In the genomic region with DNA sequence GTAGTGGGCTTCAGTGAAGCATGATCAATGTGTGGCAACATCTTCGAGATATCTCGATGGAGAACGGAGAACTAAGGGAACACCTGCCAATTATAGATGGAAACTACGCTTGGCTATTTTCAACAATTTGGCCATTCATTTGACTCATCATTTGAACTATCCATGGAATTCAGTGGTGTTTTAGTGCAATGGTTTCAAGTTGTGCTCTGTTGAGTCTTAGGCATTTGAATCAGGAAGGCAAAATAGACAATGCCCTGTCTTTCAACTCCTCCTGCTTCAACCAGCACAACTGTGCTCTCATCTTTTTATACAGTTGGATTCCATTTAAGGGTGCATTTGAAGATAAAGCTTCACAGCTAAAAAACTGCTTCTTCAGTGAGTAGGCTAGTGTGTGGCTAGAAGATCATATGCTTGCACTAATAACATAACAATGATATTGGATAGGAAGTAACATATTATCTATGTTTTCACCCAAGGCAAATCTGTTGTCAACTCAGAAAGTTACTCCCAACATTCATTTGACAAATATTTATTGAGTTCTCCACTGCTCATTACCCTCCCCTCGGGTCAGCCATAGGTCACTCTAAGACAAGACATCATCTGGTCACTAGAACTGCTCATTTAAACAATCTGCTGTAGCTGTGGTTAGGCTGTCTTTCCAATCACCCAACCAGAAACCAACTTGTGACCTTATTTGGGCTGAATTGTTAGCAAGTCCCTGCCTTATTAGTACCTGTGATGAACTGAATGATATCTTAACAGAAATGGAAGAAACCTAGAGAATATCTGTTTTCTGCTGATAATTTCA, we compare ENCODE assay signal across 15 cellular contexts.
"Had no signal": no experiment of that assay in that cellular context is flagged by ENCODE, and none has a peak within 500 bp of the region (broad histone marks: within the 10 kb centered on the region; RNA-seq: fewer than 3 reads in every experiment).

No MANE protein-coding gene starts in this region.

- H3K4me3 ChIP-seq: adrenal gland, hepatocyte, upper lobe of right lung had no signal

- H3K79me2 ChIP-seq: hepatocyte had no signal

- H3K9me3 ChIP-seq: adrenal gland, upper lobe of right lung had no signal

- H3K27me3 ChIP-seq: adrenal gland, hepatocyte, upper lobe of right lung had no signal

- H3K27ac Mint-ChIP-seq: activated CD4-positive, alpha-beta memory T cell treated with anti-CD3 and anti-CD28 coated beads, Interleukin-2, amount 10 ng/mL, durations not matched to agents 7 days and 5 days; activated naive CD4-positive, alpha-beta T cell treated with anti-CD3 and anti-CD28 coated beads, Interleukin-2, amount 50 U/mL, for 24 hours; activated T-cell treated with anti-CD3 and anti-CD28 coated beads, Interleukin-2, amount 50 U/mL, for 24 hours; nephron progenitor cell; stimulated activated naive CD8-positive, alpha-beta T cell treated with anti-CD3 and anti-CD28 coated beads, Interleukin-15, Interleukin-2, amounts not matched to agents 100 ng/mL and 50 ng/mL, for 24 hours had no signal

- H3K36me3 ChIP-seq: adrenal gland, upper lobe of right lung had no signal

- H3K4me1 ChIP-seq: adrenal gland, upper lobe of right lung had no signal

- H2AFZ ChIP-seq: hepatocyte had no signal

- H3K4me1 Mint-ChIP-seq: activated CD4-positive, alpha-beta memory T cell treated with anti-CD3 and anti-CD28 coated beads, Interleukin-2, amount 10 ng/mL, durations not matched to agents 7 days and 5 days; activated naive CD4-positive, alpha-beta T cell treated with anti-CD3 and anti-CD28 coated beads, Interleukin-2, amount 50 U/mL, for 24 hours had no signal

- H3K27ac ChIP-seq: adrenal gland, hepatocyte, upper lobe of right lung had no signal

- ATAC-seq: right cardiac atrium, upper lobe of right lung had no signal

- H3K4me3 Mint-ChIP-seq: activated CD4-positive, alpha-beta memory T cell treated with anti-CD3 and anti-CD28 coated beads, Interleukin-2, amount 10 ng/mL, durations not matched to agents 7 days and 5 days; activated naive CD4-positive, alpha-beta T cell treated with anti-CD3 and anti-CD28 coated beads, Interleukin-2, amount 50 U/mL, for 24 hours; activated T-cell treated with anti-CD3 and anti-CD28 coated beads, Interleukin-2, amount 50 U/mL, for 24 hours; nephron progenitor cell; stimulated activated naive CD8-positive, alpha-beta T cell treated with anti-CD3 and anti-CD28 coated beads, Interleukin-15, Interleukin-2, amounts not matched to agents 100 ng/mL and 50 ng/mL, for 24 hours had no signal

- H3K9me3 Mint-ChIP-seq: activated CD4-positive, alpha-beta memory T cell treated with anti-CD3 and anti-CD28 coated beads, Interleukin-2, amount 10 ng/mL, durations not matched to agents 7 days and 5 days; activated naive CD4-positive, alpha-beta T cell treated with anti-CD3 and anti-CD28 coated beads, Interleukin-2, amount 50 U/mL, for 24 hours; activated T-cell treated with anti-CD3 and anti-CD28 coated beads, Interleukin-2, amount 50 U/mL, for 24 hours; stimulated activated naive CD8-positive, alpha-beta T cell treated with anti-CD3 and anti-CD28 coated beads, Interleukin-15, Interleukin-2, amounts not matched to agents 100 ng/mL and 50 ng/mL, for 24 hours had no signal

- DNase-seq: activated CD4-positive, alpha-beta memory T cell treated with anti-CD3 and anti-CD28 coated beads, Interleukin-2, amount 10 ng/mL, durations not matched to agents 7 days and 5 days; activated CD4-positive, alpha-beta T cell treated with anti-CD3 and anti-CD28 coated beads for 4 hours; activated effector memory CD4-positive, alpha-beta T cell treated with anti-CD3 and anti-CD28 coated beads, Interleukin-2, amount 50 U/mL, for 16 hours; activated T-cell treated with anti-CD3 and anti-CD28 coated beads, Interleukin-2, amount 50 U/mL, for 24 hours; adrenal gland; nephron progenitor cell; occipital lobe; right cardiac atrium; small intestine; stimulated activated CD4-positive, alpha-beta T cell treated with anti-CD3 and anti-CD28 coated beads, Interleukin-4, amount 100 ng/mL, for 24 hours; upper lobe of right lung had no signal

- H3K36me3 Mint-ChIP-seq: activated naive CD4-positive, alpha-beta T cell treated with anti-CD3 and anti-CD28 coated beads, Interleukin-2, amount 50 U/mL, for 24 hours had no signal

- FAIRE-seq: keratinocyte, small intestine had no signal

- H3K4me2 ChIP-seq: hepatocyte had no signal
